Comparison of ENCODE assay signal across 9 cellular contexts in genomic region chr20:23142162-23143050, GRCh38. TPM values are rescaled to one million over a fixed set of nuclear protein-coding genes. Genes with fewer than 3 reads are reported as not detected.
DNase-seq lines count a peak whose midpoint lies in the region; ATAC-seq, FAIRE-seq and TF ChIP-seq lines count a peak whose summit lies in the region.
"Had no signal": no experiment of that assay in that cellular context is flagged by ENCODE, and none has a peak within 500 bp of the region (broad histone marks: within the 10 kb centered on the region; RNA-seq: fewer than 3 reads in every experiment).

No MANE protein-coding gene starts in this region.

- H3K9me3 Mint-ChIP-seq in osteocyte (ENCODE audit: unreplicated experiment), result no peaks in the 10 kb centered on the region
- H3K9me3 Mint-ChIP-seq in type B pancreatic cell, result no peaks in the 10 kb centered on the region

- H3K4me1 Mint-ChIP-seq in osteocyte (ENCODE audit: unreplicated experiment) (peaks cover 60% of the 10 kb centered on the region), type B pancreatic cell (ENCODE audit: unreplicated experiment) (peaks cover 28% of the 10 kb centered on the region)

- TF ChIP-seq CTCF in ascending aorta (IDR thresholded peaks at IDR 0.05), result no peak
- no peak for TF ChIP-seq CTCF in osteocyte (IDR thresholded peaks at IDR 0.05)
- TF ChIP-seq CTCF in A673 (conservative IDR thresholded peaks at IDR 0.05; ENCODE audit: low read depth, low read length), result no peak
- no peak for TF ChIP-seq CTCF in type B pancreatic cell (conservative IDR thresholded peaks at IDR 0.05)

- H3K27me3 ChIP-seq in ascending aorta (no peaks in the 10 kb centered on the region), A673 (replicated peaks; ENCODE audit: insufficient read depth, low read depth, low read length, poor library complexity) (no peaks in the 10 kb centered on the region)

- H3K27me3 Mint-ChIP-seq in osteocyte (ENCODE audit: unreplicated experiment), result no peaks in the 10 kb centered on the region
- H3K27me3 Mint-ChIP-seq in type B pancreatic cell, result no peaks in the 10 kb centered on the region

- DNase-seq in ascending aorta (ENCODE audit: low spot score in 2 of 2) (no peak), osteocyte (ENCODE audit: extremely low spot score, unreplicated experiment) (no peak), RCC 7860 (ENCODE audit: low spot score) (no peak), amygdala (lab: John Stamatoyannopoulos, UW) (no peak), A673 (ENCODE audit: low spot score) (no peak), type B pancreatic cell (ENCODE audit: extremely low spot score, unreplicated experiment) (no peak)

- H3K36me3 Mint-ChIP-seq in osteocyte (ENCODE audit: unreplicated experiment) (no peaks in the 10 kb centered on the region), type B pancreatic cell (no peaks in the 10 kb centered on the region)

- H3K27ac ChIP-seq in ascending aorta, result peak overlapping the region; percentile 93 to 96
- H3K27ac ChIP-seq in A673 (ENCODE audit: low read depth, low read length, poor library complexity, severe bottlenecking), result no peak overlapping the region

- intact Hi-C loops in ascending aorta (cut with DNase I) (loop anchor here (2.0 to 10.0 kb wide), 3 partner anchors 14 to 282 kb away; partner anchors contain the start of gene NAPB), A673 (cut with micrococcal nuclease; ENCODE audit: unreplicated experiment) (no loop called here)

- H3K27ac Mint-ChIP-seq in osteocyte (ENCODE audit: unreplicated experiment) (peak overlapping the region; percentile 90), type B pancreatic cell (no peak overlapping the region)

- no peak overlapping the region for H3K4me3 Mint-ChIP-seq in osteocyte (ENCODE audit: unreplicated experiment)
- no peak overlapping the region for H3K4me3 Mint-ChIP-seq in type B pancreatic cell

- H3K4me3 ChIP-seq in ascending aorta, result no peak overlapping the region
- no peak overlapping the region for H3K4me3 ChIP-seq in A673 (ENCODE audit: low read depth, low read length, poor library complexity, severe bottlenecking)

- H3K36me3 ChIP-seq in ascending aorta, result no peaks in the 10 kb centered on the region
- H3K36me3 ChIP-seq in A673 (ENCODE audit: insufficient read depth, low read length, poor library complexity, severe bottlenecking), result no peaks in the 10 kb centered on the region

- H3K4me1 ChIP-seq in ascending aorta (peaks cover 11 to 46% of the 10 kb centered on the region in 2 donors), A673 (ENCODE audit: insufficient read depth, low read length, poor library complexity, severe bottlenecking) (peaks cover 8% of the 10 kb centered on the region)

- POLR2A ChIA-PET in A673 (lab: Charles Lee; ENCODE audit: low non-redundant PET), result interaction anchor here (0.6 kb wide), 1 partner anchor 23 kb away, joined by 3 read pairs; no protein-coding TSS in a partner anchor

- ATAC-seq in GM19452 (IDR thresholded peaks at IDR 0.05; ENCODE audit: unreplicated experiment), result peak; percentile 73
- ATAC-seq in HG03469 (IDR thresholded peaks at IDR 0.05; ENCODE audit: unreplicated experiment), result peak; percentile 80

- FAIRE-seq in RCC 7860 (lab: Jason Lieb, UNC), result no peak

- CTCF ChIA-PET in A673 (lab: Charles Lee), result no interaction called here

- BruUV-seq in A673 (replicated peaks; lab: Mats Ljungman, UMichigan), result no TSS peak

- H3K9me3 ChIP-seq in ascending aorta, result no peaks in the 10 kb centered on the region
- H3K9me3 ChIP-seq in A673 (ENCODE audit: low read depth, low read length, poor library complexity, severe bottlenecking), result no peaks in the 10 kb centered on the region

RNA-seq across cellular contexts. Expression of gene CD93, which starts 56.3 kb away (rescaled TPM):
- total RNA-seq in ascending aorta, result 206 TPM
- 0.13 and 0.21 TPM in 2 replicates for total RNA-seq in osteocyte
- 0.06 TPM in 1 of 2 replicates, not detected in the other for total RNA-seq in A673 (2021)
- total RNA-seq in type B pancreatic cell (ENCODE audit: low replicate concordance), result 0.05 TPM in 1 of 2 replicates, not detected in the other
- total RNA-seq: LHCN-M2 had no signal

Comparison
In these comparisons a context has a peak if more than half of its experiments do, and no peak if none do; other contexts are left out.
1. RNA of gene CD93, which starts 56.3 kb away (total RNA-seq): 206 TPM in ascending aorta (single experiment); 0.13 to 0.21 TPM in osteocyte, 0.06 TPM in A673 and 0.05 TPM in type B pancreatic cell; every median in the first group is over 100 times any median in the second.